1 cellular context compared by ENCODE assay signal in the genomic region with DNA sequence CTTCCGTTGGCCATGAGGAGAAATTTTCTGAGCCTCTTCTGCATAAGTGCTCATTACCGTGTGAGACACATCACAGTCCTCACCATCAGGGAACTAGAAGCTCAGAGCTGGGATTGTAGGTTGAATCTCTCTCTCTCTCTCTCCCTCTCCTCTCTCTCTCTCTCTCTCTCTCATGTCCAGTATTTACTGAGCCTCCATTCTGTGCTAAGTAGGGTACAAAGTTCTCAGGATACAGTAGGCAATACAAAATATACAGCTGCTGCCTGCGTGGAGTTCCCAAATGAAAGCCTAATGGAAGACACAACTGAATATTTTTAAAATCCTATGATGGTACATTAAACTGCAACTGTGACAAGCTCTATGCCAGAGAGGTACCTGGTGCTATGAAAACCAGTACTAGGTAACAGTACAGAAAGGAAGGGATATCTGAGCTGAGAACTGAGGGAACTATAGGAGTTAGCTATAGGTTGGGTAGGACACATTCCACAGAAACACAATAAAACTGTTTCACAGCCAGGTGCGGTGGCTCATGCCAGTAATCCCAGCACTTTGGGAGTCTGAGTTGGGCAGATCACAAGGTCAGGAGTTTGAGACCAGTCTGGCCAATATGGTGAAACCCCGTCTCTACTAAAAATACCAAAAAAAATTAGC.
A peak's percentile ranks its signal among the peaks of the same experiment; 100 is the strongest.
TF ChIP-seq lines count a peak whose summit lies in the region.

No MANE protein-coding gene starts in this region.

TF ChIP-seq in HepG2, 621 proteins besides CTCF, POLR2A, EP300 and RAD21 (continued from another document):
- TF ChIP-seq, protein P1, sequence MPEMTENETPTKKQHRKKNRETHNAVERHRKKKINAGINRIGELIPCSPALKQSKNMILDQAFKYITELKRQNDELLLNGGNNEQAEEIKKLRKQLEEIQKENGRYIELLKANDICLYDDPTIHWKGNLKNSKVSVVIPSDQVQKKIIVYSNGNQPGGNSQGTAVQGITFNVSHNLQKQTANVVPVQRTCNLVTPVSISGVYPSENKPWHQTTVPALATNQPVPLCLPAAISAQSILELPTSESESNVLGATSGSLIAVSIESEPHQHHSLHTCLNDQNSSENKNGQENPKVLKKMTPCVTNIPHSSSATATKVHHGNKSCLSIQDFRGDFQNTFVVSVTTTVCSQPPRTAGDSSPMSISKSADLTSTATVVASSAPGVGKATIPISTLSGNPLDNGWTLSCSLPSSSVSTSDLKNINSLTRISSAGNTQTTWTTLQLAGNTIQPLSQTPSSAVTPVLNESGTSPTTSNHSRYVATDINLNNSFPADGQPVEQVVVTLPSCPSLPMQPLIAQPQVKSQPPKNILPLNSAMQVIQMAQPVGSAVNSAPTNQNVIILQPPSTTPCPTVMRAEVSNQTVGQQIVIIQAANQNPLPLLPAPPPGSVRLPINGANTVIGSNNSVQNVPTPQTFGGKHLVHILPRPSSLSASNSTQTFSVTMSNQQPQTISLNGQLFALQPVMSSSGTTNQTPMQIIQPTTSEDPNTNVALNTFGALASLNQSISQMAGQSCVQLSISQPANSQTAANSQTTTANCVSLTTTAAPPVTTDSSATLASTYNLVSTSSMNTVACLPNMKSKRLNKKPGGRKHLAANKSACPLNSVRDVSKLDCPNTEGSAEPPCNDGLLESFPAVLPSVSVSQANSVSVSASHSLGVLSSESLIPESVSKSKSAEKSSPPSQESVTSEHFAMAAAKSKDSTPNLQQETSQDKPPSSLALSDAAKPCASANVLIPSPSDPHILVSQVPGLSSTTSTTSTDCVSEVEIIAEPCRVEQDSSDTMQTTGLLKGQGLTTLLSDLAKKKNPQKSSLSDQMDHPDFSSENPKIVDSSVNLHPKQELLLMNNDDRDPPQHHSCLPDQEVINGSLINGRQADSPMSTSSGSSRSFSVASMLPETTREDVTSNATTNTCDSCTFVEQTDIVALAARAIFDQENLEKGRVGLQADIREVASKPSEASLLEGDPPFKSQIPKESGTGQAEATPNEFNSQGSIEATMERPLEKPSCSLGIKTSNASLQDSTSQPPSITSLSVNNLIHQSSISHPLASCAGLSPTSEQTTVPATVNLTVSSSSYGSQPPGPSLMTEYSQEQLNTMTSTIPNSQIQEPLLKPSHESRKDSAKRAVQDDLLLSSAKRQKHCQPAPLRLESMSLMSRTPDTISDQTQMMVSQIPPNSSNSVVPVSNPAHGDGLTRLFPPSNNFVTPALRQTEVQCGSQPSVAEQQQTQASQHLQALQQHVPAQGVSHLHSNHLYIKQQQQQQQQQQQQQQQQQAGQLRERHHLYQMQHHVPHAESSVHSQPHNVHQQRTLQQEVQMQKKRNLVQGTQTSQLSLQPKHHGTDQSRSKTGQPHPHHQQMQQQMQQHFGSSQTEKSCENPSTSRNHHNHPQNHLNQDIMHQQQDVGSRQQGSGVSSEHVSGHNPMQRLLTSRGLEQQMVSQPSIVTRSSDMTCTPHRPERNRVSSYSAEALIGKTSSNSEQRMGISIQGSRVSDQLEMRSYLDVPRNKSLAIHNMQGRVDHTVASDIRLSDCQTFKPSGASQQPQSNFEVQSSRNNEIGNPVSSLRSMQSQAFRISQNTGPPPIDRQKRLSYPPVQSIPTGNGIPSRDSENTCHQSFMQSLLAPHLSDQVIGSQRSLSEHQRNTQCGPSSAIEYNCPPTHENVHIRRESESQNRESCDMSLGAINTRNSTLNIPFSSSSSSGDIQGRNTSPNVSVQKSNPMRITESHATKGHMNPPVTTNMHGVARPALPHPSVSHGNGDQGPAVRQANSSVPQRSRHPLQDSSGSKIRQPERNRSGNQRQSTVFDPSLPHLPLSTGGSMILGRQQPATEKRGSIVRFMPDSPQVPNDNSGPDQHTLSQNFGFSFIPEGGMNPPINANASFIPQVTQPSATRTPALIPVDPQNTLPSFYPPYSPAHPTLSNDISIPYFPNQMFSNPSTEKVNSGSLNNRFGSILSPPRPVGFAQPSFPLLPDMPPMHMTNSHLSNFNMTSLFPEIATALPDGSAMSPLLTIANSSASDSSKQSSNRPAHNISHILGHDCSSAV (CRISPR knock-in tag; IDR thresholded peaks at IDR 0.05; ENCODE audit: borderline replicate concordance), result no peak
- TF ChIP-seq DMTF1 (CRISPR knock-in tag; IDR thresholded peaks at IDR 0.05) (no peak), GABPA (IDR thresholded peaks at IDR 0.05; ENCODE audit: low read depth, low read length) (no peak), GABPA (CRISPR knock-in tag; IDR thresholded peaks at IDR 0.05; ENCODE audit: low read depth) (no peak), PHF8 (CRISPR knock-in tag; IDR thresholded peaks at IDR 0.05) (no peak), HNF4G (IDR thresholded peaks at IDR 0.05; ENCODE audit: borderline replicate concordance, low read depth, low read length) (peak; percentile 89), HNF4G (CRISPR knock-in tag; IDR thresholded peaks at IDR 0.05; ENCODE audit: borderline replicate concordance, low read depth) (peak; percentile 22; the same call in 1 of the 2 replicates), MIER3 (CRISPR knock-in tag; IDR thresholded peaks at IDR 0.05; ENCODE audit: borderline replicate concordance) (0 out of 2 replicates have a peak, but pooled peaks have one; percentile 30), ZFP36L1 (CRISPR knock-in tag; IDR thresholded peaks at IDR 0.05) (no peak), ERF (CRISPR knock-in tag; IDR thresholded peaks at IDR 0.05) (no peak), ZFP37 (CRISPR knock-in tag; IDR thresholded peaks at IDR 0.05; ENCODE audit: borderline replicate concordance) (no peak), MAFF (IDR thresholded peaks at IDR 0.05; ENCODE audit: low read depth, low read length) (no peak), TEAD3 (CRISPR knock-in tag; optimal IDR thresholded peaks at IDR 0.05; ENCODE audit: borderline replicate concordance) (no peak), ZBTB1 (CRISPR knock-in tag; IDR thresholded peaks at IDR 0.05; ENCODE audit: borderline replicate concordance) (no peak), HMG20A (CRISPR knock-in tag; IDR thresholded peaks at IDR 0.05; ENCODE audit: borderline replicate concordance) (peak; percentile 29; the same call in 1 of the 2 replicates), ZMYM2 (CRISPR knock-in tag; IDR thresholded peaks at IDR 0.05) (0 out of 2 replicates have a peak, but pooled peaks have one; percentile 32), ARID2 (CRISPR knock-in tag; IDR thresholded peaks at IDR 0.05; ENCODE audit: borderline replicate concordance) (no peak), HOXA3 (CRISPR knock-in tag; IDR thresholded peaks at IDR 0.05) (no peak), ATM (IDR thresholded peaks at IDR 0.05; ENCODE audit: borderline replicate concordance) (no peak), ZNF530 (CRISPR knock-in tag; IDR thresholded peaks at IDR 0.05; ENCODE audit: low read depth) (no peak), PTBP1 (IDR thresholded peaks at IDR 0.05; ENCODE audit: low read depth, low read length, poor library complexity, severe bottlenecking) (no peak)
- TF ChIP-seq, protein P2, sequence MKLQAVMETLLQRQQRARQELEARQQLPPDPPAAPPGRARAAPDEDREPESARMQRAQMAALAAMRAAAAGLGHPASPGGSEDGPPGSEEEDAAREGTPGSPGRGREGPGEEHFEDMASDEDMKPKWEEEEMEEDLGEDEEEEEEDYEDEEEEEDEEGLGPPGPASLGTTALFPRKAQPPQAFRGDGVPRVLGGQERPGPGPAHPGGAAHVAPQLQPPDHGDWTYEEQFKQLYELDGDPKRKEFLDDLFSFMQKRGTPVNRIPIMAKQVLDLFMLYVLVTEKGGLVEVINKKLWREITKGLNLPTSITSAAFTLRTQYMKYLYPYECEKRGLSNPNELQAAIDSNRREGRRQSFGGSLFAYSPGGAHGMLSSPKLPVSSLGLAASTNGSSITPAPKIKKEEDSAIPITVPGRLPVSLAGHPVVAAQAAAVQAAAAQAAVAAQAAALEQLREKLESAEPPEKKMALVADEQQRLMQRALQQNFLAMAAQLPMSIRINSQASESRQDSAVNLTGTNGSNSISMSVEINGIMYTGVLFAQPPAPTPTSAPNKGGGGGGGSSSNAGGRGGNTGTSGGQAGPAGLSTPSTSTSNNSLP (IDR thresholded peaks at IDR 0.05; ENCODE audit: low read depth, low read length), result peak; percentile 54; the same call in 1 of the 2 replicates
- TF ChIP-seq, protein P3, sequence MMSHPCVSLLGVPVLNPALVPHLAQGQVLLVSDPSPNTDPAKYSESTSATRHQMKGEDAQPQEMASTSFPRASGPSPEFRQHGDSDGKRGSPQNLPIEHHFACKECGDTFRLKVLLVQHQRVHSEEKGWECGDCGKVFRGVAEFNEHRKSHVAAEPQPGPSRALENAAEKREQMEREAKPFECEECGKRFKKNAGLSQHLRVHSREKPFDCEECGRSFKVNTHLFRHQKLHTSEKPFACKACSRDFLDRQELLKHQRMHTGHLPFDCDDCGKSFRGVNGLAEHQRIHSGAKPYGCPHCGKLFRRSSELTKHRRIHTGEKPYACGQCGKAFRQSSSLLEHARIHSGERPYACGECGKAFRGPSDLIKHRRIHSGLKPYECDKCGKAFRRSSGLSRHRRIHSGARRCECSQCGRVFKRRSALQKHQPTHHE (CRISPR knock-in tag; IDR thresholded peaks at IDR 0.05; ENCODE audit: borderline replicate concordance), result no peak
- TF ChIP-seq, protein P4, sequence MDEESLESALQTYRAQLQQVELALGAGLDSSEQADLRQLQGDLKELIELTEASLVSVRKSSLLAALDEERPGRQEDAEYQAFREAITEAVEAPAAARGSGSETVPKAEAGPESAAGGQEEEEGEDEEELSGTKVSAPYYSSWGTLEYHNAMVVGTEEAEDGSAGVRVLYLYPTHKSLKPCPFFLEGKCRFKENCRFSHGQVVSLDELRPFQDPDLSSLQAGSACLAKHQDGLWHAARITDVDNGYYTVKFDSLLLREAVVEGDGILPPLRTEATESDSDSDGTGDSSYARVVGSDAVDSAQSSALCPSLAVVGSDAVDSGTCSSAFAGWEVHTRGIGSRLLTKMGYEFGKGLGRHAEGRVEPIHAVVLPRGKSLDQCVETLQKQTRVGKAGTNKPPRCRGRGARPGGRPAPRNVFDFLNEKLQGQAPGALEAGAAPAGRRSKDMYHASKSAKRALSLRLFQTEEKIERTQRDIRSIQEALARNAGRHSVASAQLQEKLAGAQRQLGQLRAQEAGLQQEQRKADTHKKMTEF (CRISPR knock-in tag; IDR thresholded peaks at IDR 0.05), result peak; percentile 41; the same call in 1 of the 2 replicates
- TF ChIP-seq, protein P5, sequence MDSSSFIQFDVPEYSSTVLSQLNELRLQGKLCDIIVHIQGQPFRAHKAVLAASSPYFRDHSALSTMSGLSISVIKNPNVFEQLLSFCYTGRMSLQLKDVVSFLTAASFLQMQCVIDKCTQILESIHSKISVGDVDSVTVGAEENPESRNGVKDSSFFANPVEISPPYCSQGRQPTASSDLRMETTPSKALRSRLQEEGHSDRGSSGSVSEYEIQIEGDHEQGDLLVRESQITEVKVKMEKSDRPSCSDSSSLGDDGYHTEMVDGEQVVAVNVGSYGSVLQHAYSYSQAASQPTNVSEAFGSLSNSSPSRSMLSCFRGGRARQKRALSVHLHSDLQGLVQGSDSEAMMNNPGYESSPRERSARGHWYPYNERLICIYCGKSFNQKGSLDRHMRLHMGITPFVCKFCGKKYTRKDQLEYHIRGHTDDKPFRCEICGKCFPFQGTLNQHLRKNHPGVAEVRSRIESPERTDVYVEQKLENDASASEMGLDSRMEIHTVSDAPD (CRISPR knock-in tag; IDR thresholded peaks at IDR 0.05), result no peak
